ENCODE assay signal across 8 cellular contexts in genomic region chr5:60700347-60700815, GRCh38. TPM values are rescaled to one million over a fixed set of nuclear protein-coding genes. Genes with fewer than 3 reads are reported as not detected.
DNase-seq lines count a peak whose midpoint lies in the region; ATAC-seq and TF ChIP-seq lines count a peak whose summit lies in the region.

No MANE protein-coding gene starts in this region.

- TF ChIP-seq CTCF in RWPE2 (IDR thresholded peaks at IDR 0.05; ENCODE audit: poor library complexity, severe bottlenecking), result no peak

- peaks cover 0 to 8% of the 10 kb centered on the region in 2 donors for H3K27me3 Mint-ChIP-seq in natural killer cell treated with Interleukin-12 subunit alpha and Interleukin-12 subunit beta and Interleukin-15 and Interleukin-18, amount 100 ng/mL, for 72 hours

- H3K9me3 Mint-ChIP-seq in natural killer cell treated with Interleukin-12 subunit alpha and Interleukin-12 subunit beta and Interleukin-15 and Interleukin-18, amount 100 ng/mL, for 72 hours, result no peaks in the 10 kb centered on the region

- no peaks in the 10 kb centered on the region; the same call in 1 of the 2 replicates for H3K36me3 ChIP-seq in RWPE2 (ENCODE audit: low read depth)

- no peaks in the 10 kb centered on the region for H3K9me3 ChIP-seq in RWPE2 (ENCODE audit: severe bottlenecking)

- H3K27ac ChIP-seq in RWPE2 (ENCODE audit: poor library complexity, severe bottlenecking), result peak overlapping the region; percentile 76

- ATAC-seq in GM18873 (IDR thresholded peaks at IDR 0.05; ENCODE audit: low FRiP score, unreplicated experiment) (peak; percentile 18), HG03095 (IDR thresholded peaks at IDR 0.05; ENCODE audit: unreplicated experiment) (peak; percentile 5), RWPE2 (ENCODE audit: low read depth) (peak; percentile 17), esophagus mucosa (peak; percentile 41)
- peak; percentile 4 to 18 for ATAC-seq in natural killer cell treated with Interleukin-12 subunit alpha and Interleukin-12 subunit beta and Interleukin-15 and Interleukin-18, amount 100 ng/mL, for 72 hours

- no peaks in the 10 kb centered on the region for H3K36me3 Mint-ChIP-seq in natural killer cell treated with Interleukin-12 subunit alpha and Interleukin-12 subunit beta and Interleukin-15 and Interleukin-18, amount 100 ng/mL, for 72 hours

- peak; percentile 16 for DNase-seq in CD1c-positive myeloid dendritic cell (ENCODE audit: extremely low spot score)
- DNase-seq in RWPE2 (ENCODE audit: low spot score), result no peak
- DNase-seq in natural killer cell treated with Interleukin-12 subunit alpha and Interleukin-12 subunit beta and Interleukin-15 and Interleukin-18, amount 100 ng/mL, for 72 hours (ENCODE audit: low spot score), result no peak
- no peak for DNase-seq in stimulated activated CD4-positive, alpha-beta T cell treated with anti-CD3 and anti-CD28 coated beads, Interleukin-4, amount 100 ng/mL, for 24 hours
- DNase-seq in stimulated activated CD4-positive, alpha-beta T cell treated with anti-CD3 and anti-CD28 coated beads, Interleukin-12 subunit alpha, Interleukin-12 subunit beta, amount 100 ng/mL, for 4 hours, result no peak

- H3K27ac Mint-ChIP-seq in natural killer cell treated with Interleukin-12 subunit alpha and Interleukin-12 subunit beta and Interleukin-15 and Interleukin-18, amount 100 ng/mL, for 72 hours, result peak overlapping the region; percentile 76 to 85

- H3K4me1 ChIP-seq in RWPE2 (ENCODE audit: insufficient read depth, poor library complexity, severe bottlenecking), result peaks cover 19% of the 10 kb centered on the region

- H3K4me3 Mint-ChIP-seq in natural killer cell treated with Interleukin-12 subunit alpha and Interleukin-12 subunit beta and Interleukin-15 and Interleukin-18, amount 100 ng/mL, for 72 hours, result peak overlapping the region; percentile 92

- peaks cover 9 to 20% of the 10 kb centered on the region in 2 donors for H3K4me1 Mint-ChIP-seq in natural killer cell treated with Interleukin-12 subunit alpha and Interleukin-12 subunit beta and Interleukin-15 and Interleukin-18, amount 100 ng/mL, for 72 hours (ENCODE audit: low read depth in 2 of 2)

- peak overlapping the region; percentile 66 for H3K4me3 ChIP-seq in RWPE2 (ENCODE audit: severe bottlenecking)

- H3K27me3 ChIP-seq in RWPE2 (ENCODE audit: insufficient read depth, poor library complexity, severe bottlenecking), result no peaks in the 10 kb centered on the region

RNA-seq across cellular contexts. Expression of gene DEPDC1B, which starts 0.4 kb away (rescaled TPM):
- 4.9 TPM for total RNA-seq in esophagus mucosa
- 10 to 100 TPM; 14.8 to 30.0 TPM for total RNA-seq in natural killer cell treated with Interleukin-12 subunit alpha and Interleukin-12 subunit beta and Interleukin-15 and Interleukin-18, amount 100 ng/mL, for 72 hours
